13 cellular contexts compared by ENCODE assay signal in the genomic region with DNA sequence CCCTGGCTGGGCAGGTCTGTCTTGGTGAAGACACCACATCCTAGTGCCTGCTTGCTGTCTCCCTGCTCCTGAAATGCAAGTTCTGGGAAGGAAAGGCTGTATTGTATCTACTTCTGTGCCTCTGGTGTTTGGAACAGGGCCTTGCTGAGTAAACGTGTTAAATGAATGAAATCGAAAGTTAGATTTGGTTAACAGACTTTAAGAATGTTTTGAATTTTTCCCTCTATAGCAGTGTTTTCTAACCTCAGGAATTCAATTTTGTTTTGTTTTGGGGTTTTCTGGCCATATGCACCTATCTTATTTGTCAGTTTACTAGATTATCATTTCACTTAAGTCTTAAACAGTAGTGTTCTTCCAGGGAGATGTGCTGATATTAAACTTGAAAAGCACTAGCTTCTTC.
"Had no signal": no experiment of that assay in that cellular context is flagged by ENCODE, and none has a peak within 500 bp of the region (broad histone marks: within the 10 kb centered on the region; RNA-seq: fewer than 3 reads in every experiment).

No MANE protein-coding gene starts in this region.

- H3K27me3 ChIP-seq: dorsolateral prefrontal cortex, esophagus squamous epithelium, heart left ventricle, upper lobe of right lung had no signal

- H3K4me3 ChIP-seq: dorsolateral prefrontal cortex, esophagus squamous epithelium, heart left ventricle, upper lobe of right lung had no signal

- DNase-seq: activated CD4-positive, alpha-beta T cell treated with anti-CD3 and anti-CD28 coated beads, Interleukin-2, amount 10 ng/mL, durations not matched to agents 24 days and 14 days; activated naive CD4-positive, alpha-beta T cell treated with anti-CD3 and anti-CD28 coated beads, Interleukin-2, amount 50 U/mL, for 16 hours; dorsolateral prefrontal cortex; esophagus squamous epithelium; heart left ventricle; nucleus accumbens; stimulated activated CD4-positive, alpha-beta T cell treated with anti-CD3 and anti-CD28 coated beads, Interleukin-12 subunit alpha, Interleukin-12 subunit beta, amount 100 ng/mL, for 4 hours; stimulated activated naive CD4-positive, alpha-beta T cell treated with Interleukin-2 at 50 U/mL for 16 hours; T-cell; T1000; upper lobe of right lung had no signal

- H3K9me3 ChIP-seq: esophagus squamous epithelium, heart left ventricle, upper lobe of right lung had no signal

- ATAC-seq: heart left ventricle; natural killer cell treated with Interleukin-12 subunit alpha and Interleukin-12 subunit beta and Interleukin-15 and Interleukin-18, amount 100 ng/mL, for 72 hours; T-cell; upper lobe of right lung had no signal

- H3K27ac Mint-ChIP-seq: activated CD4-positive, alpha-beta T cell treated with anti-CD3 and anti-CD28 coated beads, Interleukin-2, amount 10 ng/mL, durations not matched to agents 24 days and 14 days; activated T-helper 2 cell treated with anti-CD3 and anti-CD28 coated beads, Interferon-gamma antibody, Interleukin-2, Interleukin-4, amounts not matched to agents 10 μg/mL and 5 μg/mL and 100 μg/mL, durations not matched to agents 14 hours and 24 hours and 36 hours; natural killer cell treated with Interleukin-12 subunit alpha and Interleukin-12 subunit beta and Interleukin-15 and Interleukin-18, amount 100 ng/mL, for 72 hours; T-cell had no signal

- H3K27ac ChIP-seq: esophagus squamous epithelium, heart left ventricle, upper lobe of right lung had no signal

- H3K4me1 Mint-ChIP-seq: T-cell had no signal

- H3K9me3 Mint-ChIP-seq: activated CD4-positive, alpha-beta T cell treated with anti-CD3 and anti-CD28 coated beads, Interleukin-2, amount 10 ng/mL, durations not matched to agents 24 days and 14 days; activated T-helper 2 cell treated with anti-CD3 and anti-CD28 coated beads, Interferon-gamma antibody, Interleukin-2, Interleukin-4, amounts not matched to agents 10 μg/mL and 5 μg/mL and 100 μg/mL, durations not matched to agents 14 hours and 24 hours and 36 hours; natural killer cell treated with Interleukin-12 subunit alpha and Interleukin-12 subunit beta and Interleukin-15 and Interleukin-18, amount 100 ng/mL, for 72 hours; T-cell had no signal

- H3K27me3 Mint-ChIP-seq: activated CD4-positive, alpha-beta T cell treated with anti-CD3 and anti-CD28 coated beads, Interleukin-2, amount 10 ng/mL, durations not matched to agents 24 days and 14 days; natural killer cell treated with Interleukin-12 subunit alpha and Interleukin-12 subunit beta and Interleukin-15 and Interleukin-18, amount 100 ng/mL, for 72 hours; T-cell had no signal

- H3K4me3 Mint-ChIP-seq: activated CD4-positive, alpha-beta T cell treated with anti-CD3 and anti-CD28 coated beads, Interleukin-2, amount 10 ng/mL, durations not matched to agents 24 days and 14 days; natural killer cell treated with Interleukin-12 subunit alpha and Interleukin-12 subunit beta and Interleukin-15 and Interleukin-18, amount 100 ng/mL, for 72 hours; T-cell had no signal
